Comparison of ENCODE assay signal across 36 cellular contexts in the genomic region with DNA sequence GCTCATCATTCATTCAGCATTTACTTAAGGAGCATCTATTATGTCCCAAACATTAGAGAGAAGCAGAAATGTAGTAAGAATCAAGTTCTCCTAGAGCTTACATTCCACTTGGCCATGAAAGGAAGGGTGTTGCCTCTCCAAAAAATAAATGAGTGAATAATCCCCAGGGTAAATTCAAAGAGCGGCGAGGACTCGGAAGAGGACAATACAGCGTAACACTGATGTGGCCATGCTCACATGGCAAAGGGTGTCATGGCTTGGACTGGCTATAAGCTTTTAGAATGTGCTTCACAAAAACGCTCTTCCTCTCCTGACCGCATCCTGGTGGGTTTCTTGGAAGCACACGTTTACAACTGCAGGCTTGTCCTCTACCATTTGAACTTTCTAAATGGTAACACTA.
"Had no signal": no experiment of that assay in that cellular context is flagged by ENCODE, and none has a peak within 500 bp of the region (broad histone marks: within the 10 kb centered on the region; RNA-seq: fewer than 3 reads in every experiment).

No MANE protein-coding gene starts in this region.

- H3K27ac Mint-ChIP-seq: activated naive CD4-positive, alpha-beta T cell treated with anti-CD3 and anti-CD28 coated beads for 36 hours; activated naive CD8-positive, alpha-beta T cell treated with anti-CD3 and anti-CD28 coated beads for 36 hours; activated T-helper 1 cell treated with anti-CD3 and anti-CD28 coated beads, Interleukin-12 subunit alpha, Interleukin-12 subunit beta, Interleukin-2, Interleukin-4 antibody, amounts not matched to agents 30 ng/mL and 10 ng/mL and 1 ng/mL, durations not matched to agents 14 hours and 24 hours and 36 hours; immature natural killer cell; mesothelial cell of epicardium; naive thymus-derived CD4-positive, alpha-beta T cell had no signal

- ATAC-seq: activated CD4-positive, CD25-positive, alpha-beta regulatory T cell treated with anti-CD3 and anti-CD28 coated beads, Interleukin-2, amount 50 U/mL, for 24 hours; body of pancreas; esophagus mucosa; foreskin keratinocyte; heart left ventricle; left colon; naive thymus-derived CD4-positive, alpha-beta T cell; stimulated activated naive CD8-positive, alpha-beta T cell treated with anti-CD3 and anti-CD28 coated beads, Interleukin-15, Interleukin-2, amounts not matched to agents 100 U/mL and 50 U/mL, for 24 hours had no signal

- H3K9me3 Mint-ChIP-seq: activated naive CD4-positive, alpha-beta T cell treated with anti-CD3 and anti-CD28 coated beads for 36 hours; activated naive CD8-positive, alpha-beta T cell treated with anti-CD3 and anti-CD28 coated beads for 36 hours; activated T-helper 1 cell treated with anti-CD3 and anti-CD28 coated beads, Interleukin-12 subunit alpha, Interleukin-12 subunit beta, Interleukin-2, Interleukin-4 antibody, amounts not matched to agents 30 ng/mL and 10 ng/mL and 1 ng/mL, durations not matched to agents 14 hours and 24 hours and 36 hours; immature natural killer cell; mesothelial cell of epicardium; neural crest cell had no signal

- H3K36me3 Mint-ChIP-seq: activated naive CD8-positive, alpha-beta T cell treated with anti-CD3 and anti-CD28 coated beads for 36 hours; immature natural killer cell; mesothelial cell of epicardium; naive thymus-derived CD4-positive, alpha-beta T cell had no signal

- H3K27ac ChIP-seq: body of pancreas, coronary artery, dorsolateral prefrontal cortex, heart left ventricle, parathyroid adenoma, right atrium auricular region, testis, transverse colon, WERI-Rb-1 had no signal

- H3K36me3 ChIP-seq: adrenal gland, heart left ventricle, right atrium auricular region, transverse colon, WERI-Rb-1 had no signal

- H3K4me3 Mint-ChIP-seq: activated naive CD4-positive, alpha-beta T cell treated with anti-CD3 and anti-CD28 coated beads for 36 hours; activated naive CD8-positive, alpha-beta T cell treated with anti-CD3 and anti-CD28 coated beads for 36 hours; activated T-helper 1 cell treated with anti-CD3 and anti-CD28 coated beads, Interleukin-12 subunit alpha, Interleukin-12 subunit beta, Interleukin-2, Interleukin-4 antibody, amounts not matched to agents 30 ng/mL and 10 ng/mL and 1 ng/mL, durations not matched to agents 14 hours and 24 hours and 36 hours; immature natural killer cell; mesothelial cell of epicardium; naive thymus-derived CD4-positive, alpha-beta T cell; neural crest cell had no signal

- H3K4me1 ChIP-seq: body of pancreas, heart left ventricle, parathyroid adenoma, right atrium auricular region, testis, transverse colon had no signal

- H3K27me3 ChIP-seq: adrenal gland, body of pancreas, dorsolateral prefrontal cortex, foreskin keratinocyte, heart left ventricle, right atrium auricular region, testis, transverse colon had no signal

- H3K4me1 Mint-ChIP-seq: activated naive CD8-positive, alpha-beta T cell treated with anti-CD3 and anti-CD28 coated beads for 36 hours; immature natural killer cell; naive thymus-derived CD4-positive, alpha-beta T cell had no signal

- H3K9me3 ChIP-seq: adrenal gland, body of pancreas, heart left ventricle, right atrium auricular region, testis, transverse colon had no signal

- H3K79me2 ChIP-seq: parathyroid adenoma had no signal

- DNase-seq: activated CD4-positive, alpha-beta T cell treated with anti-CD3 and anti-CD28 coated beads for 48 hours; activated CD4-positive, alpha-beta T cell treated with anti-CD3 and anti-CD28 coated beads, Interleukin-2, amount 50 U/mL, for 48 hours; activated CD8-positive, alpha-beta memory T cell treated with anti-CD3 and anti-CD28 coated beads for 24 hours; activated effector memory CD4-positive, alpha-beta T cell treated with anti-CD3 and anti-CD28 coated beads, Interleukin-2, amount 50 U/mL, for 16 hours; activated naive CD4-positive, alpha-beta T cell treated with anti-CD3 and anti-CD28 coated beads for 36 hours; activated naive CD8-positive, alpha-beta T cell treated with anti-CD3 and anti-CD28 coated beads for 36 hours; activated T-cell treated with anti-CD3 and anti-CD28 coated beads, Interleukin-2, amount 50 U/mL, for 1 hour; adrenal gland; aorta; body of pancreas; dorsolateral prefrontal cortex; effector memory CD4-positive, alpha-beta T cell; foreskin keratinocyte; heart left ventricle; hypothalamus; immature natural killer cell; kidney; left colon; mammary epithelial cell; naive thymus-derived CD4-positive, alpha-beta T cell; nucleus accumbens; stimulated activated CD4-positive, alpha-beta T cell treated with anti-CD3 and anti-CD28 coated beads, Interleukin-2, amount 100 ng/mL, for 48 hours; stimulated activated naive CD8-positive, alpha-beta T cell treated with anti-CD3 and anti-CD28 coated beads, Interleukin-15, Interleukin-2, amounts not matched to agents 100 U/mL and 50 U/mL, for 24 hours; testis; transverse colon; WERI-Rb-1 had no signal

- H3K9ac ChIP-seq: parathyroid adenoma had no signal

- H2AFZ ChIP-seq: parathyroid adenoma had no signal

- FAIRE-seq: endothelial cell of umbilical vein, kidney, TTC549 had no signal

- H3K4me3 ChIP-seq: adrenal gland, body of pancreas, coronary artery, dorsolateral prefrontal cortex, heart left ventricle, right atrium auricular region, testis, transverse colon had no signal
